ENCODE assay signal across 1 cellular context in genomic region chr1:4298333-4298732, GRCh38.
TF ChIP-seq lines count a peak whose summit lies in the region.

No MANE protein-coding gene starts in this region.

TF ChIP-seq in IMR-90, 13 proteins besides CTCF, POLR2A, EP300 and RAD21 (continued from another document):
- TF ChIP-seq RCOR1 (IDR thresholded peaks at IDR 0.05; ENCODE audit: insufficient replicate concordance, low read length) (no peak), MAFK (IDR thresholded peaks at IDR 0.05; ENCODE audit: low read depth, low read length) (no peak)
